Comparison of ENCODE assay signal across 1 cellular context in the genomic region with DNA sequence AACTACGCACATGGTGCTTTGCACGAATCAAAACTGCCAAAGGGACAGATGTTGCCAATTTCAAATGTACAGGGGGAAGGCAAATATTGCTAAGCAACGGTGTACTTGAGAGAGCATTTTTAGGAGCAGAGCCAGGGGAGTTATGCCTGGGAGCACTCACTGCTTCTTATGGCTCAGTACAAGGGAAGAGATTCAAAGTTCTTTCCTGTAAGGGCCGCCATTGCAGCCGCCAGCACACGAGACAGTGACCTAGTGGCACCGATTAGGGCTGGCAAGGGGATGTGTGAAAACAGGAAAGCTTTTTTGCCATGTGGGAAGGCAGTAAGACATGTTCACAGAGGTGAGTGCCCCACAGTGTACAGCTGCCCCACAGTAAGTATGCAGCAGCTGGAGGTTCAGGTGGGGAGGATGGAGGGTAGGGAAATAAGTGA.
TF ChIP-seq lines count a peak whose summit lies in the region.

No MANE protein-coding gene starts in this region.

TF ChIP-seq in GM23338, 12 proteins besides CTCF, POLR2A, EP300 and RAD21 (continued from another document):
- TF ChIP-seq, protein P1, sequence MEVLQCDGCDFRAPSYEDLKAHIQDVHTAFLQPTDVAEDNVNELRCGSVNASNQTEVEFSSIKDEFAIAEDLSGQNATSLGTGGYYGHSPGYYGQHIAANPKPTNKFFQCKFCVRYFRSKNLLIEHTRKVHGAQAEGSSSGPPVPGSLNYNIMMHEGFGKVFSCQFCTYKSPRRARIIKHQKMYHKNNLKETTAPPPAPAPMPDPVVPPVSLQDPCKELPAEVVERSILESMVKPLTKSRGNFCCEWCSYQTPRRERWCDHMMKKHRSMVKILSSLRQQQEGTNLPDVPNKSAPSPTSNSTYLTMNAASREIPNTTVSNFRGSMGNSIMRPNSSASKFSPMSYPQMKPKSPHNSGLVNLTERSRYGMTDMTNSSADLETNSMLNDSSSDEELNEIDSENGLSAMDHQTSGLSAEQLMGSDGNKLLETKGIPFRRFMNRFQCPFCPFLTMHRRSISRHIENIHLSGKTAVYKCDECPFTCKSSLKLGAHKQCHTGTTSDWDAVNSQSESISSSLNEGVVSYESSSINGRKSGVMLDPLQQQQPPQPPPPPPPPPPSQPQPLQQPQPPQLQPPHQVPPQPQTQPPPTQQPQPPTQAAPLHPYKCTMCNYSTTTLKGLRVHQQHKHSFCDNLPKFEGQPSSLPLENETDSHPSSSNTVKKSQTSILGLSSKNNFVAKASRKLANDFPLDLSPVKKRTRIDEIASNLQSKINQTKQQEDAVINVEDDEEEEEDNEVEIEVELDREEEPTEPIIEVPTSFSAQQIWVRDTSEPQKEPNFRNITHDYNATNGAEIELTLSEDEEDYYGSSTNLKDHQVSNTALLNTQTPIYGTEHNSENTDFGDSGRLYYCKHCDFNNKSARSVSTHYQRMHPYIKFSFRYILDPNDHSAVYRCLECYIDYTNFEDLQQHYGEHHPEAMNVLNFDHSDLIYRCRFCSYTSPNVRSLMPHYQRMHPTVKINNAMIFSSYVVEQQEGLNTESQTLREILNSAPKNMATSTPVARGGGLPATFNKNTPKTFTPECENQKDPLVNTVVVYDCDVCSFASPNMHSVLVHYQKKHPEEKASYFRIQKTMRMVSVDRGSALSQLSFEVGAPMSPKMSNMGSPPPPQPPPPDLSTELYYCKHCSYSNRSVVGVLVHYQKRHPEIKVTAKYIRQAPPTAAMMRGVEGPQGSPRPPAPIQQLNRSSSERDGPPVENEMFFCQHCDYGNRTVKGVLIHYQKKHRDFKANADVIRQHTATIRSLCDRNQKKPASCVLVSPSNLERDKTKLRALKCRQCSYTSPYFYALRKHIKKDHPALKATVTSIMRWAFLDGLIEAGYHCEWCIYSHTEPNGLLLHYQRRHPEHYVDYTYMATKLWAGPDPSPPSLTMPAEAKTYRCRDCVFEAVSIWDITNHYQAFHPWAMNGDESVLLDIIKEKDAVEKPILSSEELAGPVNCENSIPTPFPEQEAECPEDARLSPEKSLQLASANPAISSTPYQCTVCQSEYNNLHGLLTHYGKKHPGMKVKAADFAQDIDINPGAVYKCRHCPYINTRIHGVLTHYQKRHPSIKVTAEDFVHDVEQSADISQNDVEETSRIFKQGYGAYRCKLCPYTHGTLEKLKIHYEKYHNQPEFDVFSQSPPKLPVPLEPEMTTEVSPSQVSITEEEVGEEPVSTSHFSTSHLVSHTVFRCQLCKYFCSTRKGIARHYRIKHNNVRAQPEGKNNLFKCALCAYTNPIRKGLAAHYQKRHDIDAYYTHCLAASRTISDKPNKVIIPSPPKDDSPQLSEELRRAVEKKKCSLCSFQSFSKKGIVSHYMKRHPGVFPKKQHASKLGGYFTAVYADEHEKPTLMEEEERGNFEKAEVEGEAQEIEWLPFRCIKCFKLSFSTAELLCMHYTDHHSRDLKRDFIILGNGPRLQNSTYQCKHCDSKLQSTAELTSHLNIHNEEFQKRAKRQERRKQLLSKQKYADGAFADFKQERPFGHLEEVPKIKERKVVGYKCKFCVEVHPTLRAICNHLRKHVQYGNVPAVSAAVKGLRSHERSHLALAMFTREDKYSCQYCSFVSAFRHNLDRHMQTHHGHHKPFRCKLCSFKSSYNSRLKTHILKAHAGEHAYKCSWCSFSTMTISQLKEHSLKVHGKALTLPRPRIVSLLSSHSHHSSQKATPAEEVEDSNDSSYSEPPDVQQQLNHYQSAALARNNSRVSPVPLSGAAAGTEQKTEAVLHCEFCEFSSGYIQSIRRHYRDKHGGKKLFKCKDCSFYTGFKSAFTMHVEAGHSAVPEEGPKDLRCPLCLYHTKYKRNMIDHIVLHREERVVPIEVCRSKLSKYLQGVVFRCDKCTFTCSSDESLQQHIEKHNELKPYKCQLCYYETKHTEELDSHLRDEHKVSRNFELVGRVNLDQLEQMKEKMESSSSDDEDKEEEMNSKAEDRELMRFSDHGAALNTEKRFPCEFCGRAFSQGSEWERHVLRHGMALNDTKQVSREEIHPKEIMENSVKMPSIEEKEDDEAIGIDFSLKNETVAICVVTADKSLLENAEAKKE (CRISPR knock-in tag; IDR thresholded peaks at IDR 0.05) = no peak
